In the genomic region with DNA sequence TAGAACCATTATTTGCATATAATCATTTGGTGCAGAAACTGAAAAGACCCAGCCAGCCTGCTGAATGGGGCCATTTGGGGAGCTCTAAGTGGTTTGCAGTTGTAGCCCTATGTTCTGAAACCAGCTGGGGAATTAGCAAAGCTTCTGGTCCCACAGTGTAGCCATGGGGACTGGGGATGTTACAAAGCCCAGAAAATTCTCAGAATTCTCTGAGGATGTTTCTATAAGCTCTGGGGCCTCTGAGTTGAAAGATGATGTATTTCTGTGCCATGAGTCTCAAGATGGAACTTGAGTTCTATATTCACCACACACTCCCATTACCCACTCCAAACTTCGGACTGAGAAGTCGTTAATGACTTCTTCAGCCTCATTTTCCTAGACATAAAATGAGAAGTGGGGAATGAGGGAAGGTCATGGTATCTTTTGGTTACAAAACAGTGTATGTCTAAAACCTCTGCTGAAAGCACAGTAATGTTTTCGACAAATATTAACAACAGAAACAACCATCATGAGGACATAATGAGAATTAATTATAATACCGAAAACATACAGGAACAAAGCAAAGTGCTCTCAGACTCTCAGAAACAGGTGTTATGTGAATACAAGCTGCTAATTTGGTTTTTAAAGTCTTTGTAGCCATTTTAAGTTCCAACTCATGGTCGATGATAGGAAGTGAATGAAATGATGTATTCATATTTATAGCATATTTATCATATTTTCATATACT, we compare ENCODE assay signal across 12 cellular contexts.
DNase-seq lines count a peak whose midpoint lies in the region; ATAC-seq lines count a peak whose summit lies in the region.
"Had no signal": no experiment of that assay in that cellular context is flagged by ENCODE, and none has a peak within 500 bp of the region (broad histone marks: within the 10 kb centered on the region; RNA-seq: fewer than 3 reads in every experiment).

No MANE protein-coding gene starts in this region.

- ATAC-seq in GM18508 (IDR thresholded peaks at IDR 0.05; ENCODE audit: insufficient read depth, unreplicated experiment) (peak; percentile 56), GM21360 (IDR thresholded peaks at IDR 0.05; ENCODE audit: unreplicated experiment) (peak; percentile 84), HG02938 (IDR thresholded peaks at IDR 0.05; ENCODE audit: unreplicated experiment) (peak; percentile 93), HG03558 (IDR thresholded peaks at IDR 0.05; ENCODE audit: extremely low read depth, unreplicated experiment) (peak; percentile 54)

- DNase-seq in HuH-7 (ENCODE audit: low spot score) (no peak), mucosa of gallbladder (ENCODE audit: low spot score) (no peak), cerebellar cortex (ENCODE audit: low spot score) (no peak), NCI-H82 (lab: John Stamatoyannopoulos, UW) (no peak)
- DNase-seq: activated B cell treated with CpG ODN at 0.5 μM for 24 hours, KG1, NCI-H345, SHP77 treated with DMSO at 0.1 percent for 48 hours had no signal
